ENCODE assay signal across 5 cellular contexts in genomic region chr7:65354263-65354662, GRCh38.
"Had no signal": no experiment of that assay in that cellular context is flagged by ENCODE, and none has a peak within 500 bp of the region (broad histone marks: within the 10 kb centered on the region; RNA-seq: fewer than 3 reads in every experiment).

No MANE protein-coding gene starts in this region.

- H3K27ac Mint-ChIP-seq: HFFc6 had no signal

- H3K9me3 Mint-ChIP-seq: HFFc6 had no signal

- DNase-seq: GM23248, GOT3, H7, HFFc6, KBM-7 had no signal

- H3K4me3 Mint-ChIP-seq: HFFc6 had no signal
